1 cellular context compared by ENCODE assay signal in the genomic region with DNA sequence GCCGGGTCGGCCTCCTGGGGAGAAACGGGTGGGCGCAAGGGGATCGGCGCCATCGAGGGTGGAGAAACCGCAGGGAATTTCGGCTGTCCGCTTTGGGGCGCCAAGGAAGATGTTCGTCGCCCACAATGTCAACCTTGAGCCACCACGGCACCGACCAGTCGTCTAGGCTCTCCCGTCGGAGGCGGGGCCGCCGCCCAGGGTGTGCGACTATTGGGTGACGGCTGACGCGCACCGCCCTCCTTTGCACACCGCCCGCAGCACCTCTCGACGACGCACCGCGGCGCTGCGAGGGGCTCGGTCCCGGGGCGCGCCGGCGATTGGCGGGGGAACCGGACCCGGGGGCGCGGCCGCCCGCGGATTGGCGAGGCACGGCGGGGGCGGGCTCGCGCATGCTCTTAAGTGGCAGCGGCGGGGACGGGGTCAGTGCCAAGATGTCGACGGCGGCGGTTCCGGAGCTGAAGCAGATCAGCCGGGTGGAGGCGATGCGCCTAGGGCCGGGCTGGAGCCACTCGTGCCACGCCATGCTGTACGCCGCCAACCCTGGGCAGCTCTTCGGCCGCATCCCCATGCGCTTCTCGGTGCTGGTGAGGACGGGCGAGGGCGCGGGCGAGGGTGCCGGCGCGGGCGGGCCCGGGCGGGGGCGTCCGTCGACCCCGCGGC.
TF ChIP-seq lines count a peak whose summit lies in the region.

TSS of gene NUDT16L1 (plus strand) at position 267 of the 660 bp plus-strand sequence. CDS start at position 432, 165 bp downstream.

TF ChIP-seq in HEK293, 187 proteins besides CTCF, POLR2A, EP300 and RAD21 (continued from another document and continues in another):
- TF ChIP-seq ZNF580 (tag by site-specific recombination; IDR thresholded peaks at IDR 0.05) (no peak), ZEB2 (tag by site-specific recombination; IDR thresholded peaks at IDR 0.05) (peak; percentile 81), ZNF335 (tag by site-specific recombination; conservative IDR thresholded peaks at IDR 0.05) (peak; percentile 7), YY2 (tag by site-specific recombination; IDR thresholded peaks at IDR 0.05) (peak; percentile 20; the same call in 1 of the 2 replicates), ZNF433 (tag by site-specific recombination; IDR thresholded peaks at IDR 0.05; ENCODE audit: low read depth) (no peak), ZNF785 (tag by site-specific recombination; IDR thresholded peaks at IDR 0.05) (no peak), ZNF561 (tag by site-specific recombination; IDR thresholded peaks at IDR 0.05; ENCODE audit: borderline replicate concordance) (peak; percentile 52; the same call in 1 of the 2 replicates), ZNF121 (tag by site-specific recombination; IDR thresholded peaks at IDR 0.05) (no peak), PRDM4 (tag by site-specific recombination; IDR thresholded peaks at IDR 0.05) (no peak), YY1 (tag by site-specific recombination; IDR thresholded peaks at IDR 0.05) (peak; percentile 62; the same call in 1 of the 2 replicates), ZNF768 (tag by site-specific recombination; IDR thresholded peaks at IDR 0.05) (no peak), ZNF138 (tag by site-specific recombination; IDR thresholded peaks at IDR 0.05; ENCODE audit: borderline replicate concordance) (no peak), ZSCAN23 (tag by site-specific recombination; IDR thresholded peaks at IDR 0.05) (no peak), ZNF2 (tag by site-specific recombination; IDR thresholded peaks at IDR 0.05) (no peak), ZNF302 (tag by site-specific recombination; IDR thresholded peaks at IDR 0.05; ENCODE audit: low read depth) (no peak), SP2 (tag by site-specific recombination; IDR thresholded peaks at IDR 0.05) (peak; percentile 90), ZNF175 (tag by site-specific recombination; IDR thresholded peaks at IDR 0.05) (no peak), ZFP69B (tag by site-specific recombination; IDR thresholded peaks at IDR 0.05) (no peak), ZNF571 (tag by site-specific recombination; IDR thresholded peaks at IDR 0.05) (no peak), ZNF624 (tag by site-specific recombination; IDR thresholded peaks at IDR 0.05) (no peak), ZBTB8A (tag by site-specific recombination; IDR thresholded peaks at IDR 0.05) (peak; percentile 75), ZFHX2 (tag by site-specific recombination; conservative IDR thresholded peaks at IDR 0.05) (peak; percentile 8), ZBTB11 (tag by site-specific recombination; conservative IDR thresholded peaks at IDR 0.05; ENCODE audit: low read depth) (no peak), ZNF169 (tag by site-specific recombination; IDR thresholded peaks at IDR 0.05) (no peak), GLI2 (tag by site-specific recombination; IDR thresholded peaks at IDR 0.05; ENCODE audit: borderline replicate concordance, low read depth) (no peak), ZNF24 (tag by site-specific recombination; IDR thresholded peaks at IDR 0.05) (no peak), ZBTB17 (tag by site-specific recombination; IDR thresholded peaks at IDR 0.05) (peak; percentile 55), OVOL3 (tag by site-specific recombination; IDR thresholded peaks at IDR 0.05) (no peak), ZNF830 (tag by site-specific recombination; IDR thresholded peaks at IDR 0.05; ENCODE audit: low read depth) (no peak), ZNF600 (tag by site-specific recombination; IDR thresholded peaks at IDR 0.05) (peak; percentile 65; the same call in 1 of the 2 replicates), ZNF555 (tag by site-specific recombination; conservative IDR thresholded peaks at IDR 0.05) (no peak), HIC1 (tag by site-specific recombination; IDR thresholded peaks at IDR 0.05) (0 out of 2 replicates have a peak, but pooled peaks have one; percentile 11), ZSCAN5A (tag by site-specific recombination; IDR thresholded peaks at IDR 0.05) (no peak), MEIS1 (CRISPR knock-in tag; IDR thresholded peaks at IDR 0.05; ENCODE audit: borderline replicate concordance) (no peak), ZNF747 (tag by site-specific recombination; IDR thresholded peaks at IDR 0.05) (no peak), ZNF626 (tag by site-specific recombination; IDR thresholded peaks at IDR 0.05) (no peak), ZFP3 (tag by site-specific recombination; IDR thresholded peaks at IDR 0.05; ENCODE audit: low read depth) (no peak), ZNF473 (tag by site-specific recombination; IDR thresholded peaks at IDR 0.05) (no peak), BCL6B (tag by site-specific recombination; IDR thresholded peaks at IDR 0.05) (no peak), ZNF629 (tag by site-specific recombination; IDR thresholded peaks at IDR 0.05) (no peak)
- TF ChIP-seq, protein P1, sequence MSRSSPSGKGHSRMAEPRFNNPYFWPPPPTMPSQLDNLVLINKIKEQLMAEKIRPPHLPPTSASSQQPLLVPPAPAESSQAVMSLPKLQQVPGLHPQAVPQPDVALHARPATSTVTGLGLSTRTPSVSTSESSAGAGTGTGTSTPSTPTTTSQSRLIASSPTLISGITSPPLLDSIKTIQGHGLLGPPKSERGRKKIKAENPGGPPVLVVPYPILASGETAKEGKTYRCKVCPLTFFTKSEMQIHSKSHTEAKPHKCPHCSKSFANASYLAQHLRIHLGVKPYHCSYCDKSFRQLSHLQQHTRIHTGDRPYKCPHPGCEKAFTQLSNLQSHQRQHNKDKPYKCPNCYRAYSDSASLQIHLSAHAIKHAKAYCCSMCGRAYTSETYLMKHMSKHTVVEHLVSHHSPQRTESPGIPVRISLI (tag by site-specific recombination; IDR thresholded peaks at IDR 0.05), result no peak
- TF ChIP-seq, protein P2, sequence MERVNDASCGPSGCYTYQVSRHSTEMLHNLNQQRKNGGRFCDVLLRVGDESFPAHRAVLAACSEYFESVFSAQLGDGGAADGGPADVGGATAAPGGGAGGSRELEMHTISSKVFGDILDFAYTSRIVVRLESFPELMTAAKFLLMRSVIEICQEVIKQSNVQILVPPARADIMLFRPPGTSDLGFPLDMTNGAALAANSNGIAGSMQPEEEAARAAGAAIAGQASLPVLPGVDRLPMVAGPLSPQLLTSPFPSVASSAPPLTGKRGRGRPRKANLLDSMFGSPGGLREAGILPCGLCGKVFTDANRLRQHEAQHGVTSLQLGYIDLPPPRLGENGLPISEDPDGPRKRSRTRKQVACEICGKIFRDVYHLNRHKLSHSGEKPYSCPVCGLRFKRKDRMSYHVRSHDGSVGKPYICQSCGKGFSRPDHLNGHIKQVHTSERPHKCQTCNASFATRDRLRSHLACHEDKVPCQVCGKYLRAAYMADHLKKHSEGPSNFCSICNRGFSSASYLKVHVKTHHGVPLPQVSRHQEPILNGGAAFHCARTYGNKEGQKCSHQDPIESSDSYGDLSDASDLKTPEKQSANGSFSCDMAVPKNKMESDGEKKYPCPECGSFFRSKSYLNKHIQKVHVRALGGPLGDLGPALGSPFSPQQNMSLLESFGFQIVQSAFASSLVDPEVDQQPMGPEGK (tag by site-specific recombination; IDR thresholded peaks at IDR 0.05), result no peak; the same call in none of the 2 replicates
- TF ChIP-seq, protein P3, sequence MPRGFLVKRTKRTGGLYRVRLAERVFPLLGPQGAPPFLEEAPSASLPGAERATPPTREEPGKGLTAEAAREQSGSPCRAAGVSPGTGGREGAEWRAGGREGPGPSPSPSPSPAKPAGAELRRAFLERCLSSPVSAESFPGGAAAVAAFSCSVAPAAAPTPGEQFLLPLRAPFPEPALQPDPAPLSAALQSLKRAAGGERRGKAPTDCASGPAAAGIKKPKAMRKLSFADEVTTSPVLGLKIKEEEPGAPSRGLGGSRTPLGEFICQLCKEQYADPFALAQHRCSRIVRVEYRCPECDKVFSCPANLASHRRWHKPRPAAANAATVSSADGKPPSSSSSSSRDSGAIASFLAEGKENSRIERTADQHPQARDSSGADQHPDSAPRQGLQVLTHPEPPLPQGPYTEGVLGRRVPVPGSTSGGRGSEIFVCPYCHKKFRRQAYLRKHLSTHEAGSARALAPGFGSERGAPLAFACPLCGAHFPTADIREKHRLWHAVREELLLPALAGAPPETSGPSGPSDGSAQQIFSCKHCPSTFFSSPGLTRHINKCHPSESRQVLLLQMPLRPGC (tag by site-specific recombination; IDR thresholded peaks at IDR 0.05), result no peak
- TF ChIP-seq, protein P4, sequence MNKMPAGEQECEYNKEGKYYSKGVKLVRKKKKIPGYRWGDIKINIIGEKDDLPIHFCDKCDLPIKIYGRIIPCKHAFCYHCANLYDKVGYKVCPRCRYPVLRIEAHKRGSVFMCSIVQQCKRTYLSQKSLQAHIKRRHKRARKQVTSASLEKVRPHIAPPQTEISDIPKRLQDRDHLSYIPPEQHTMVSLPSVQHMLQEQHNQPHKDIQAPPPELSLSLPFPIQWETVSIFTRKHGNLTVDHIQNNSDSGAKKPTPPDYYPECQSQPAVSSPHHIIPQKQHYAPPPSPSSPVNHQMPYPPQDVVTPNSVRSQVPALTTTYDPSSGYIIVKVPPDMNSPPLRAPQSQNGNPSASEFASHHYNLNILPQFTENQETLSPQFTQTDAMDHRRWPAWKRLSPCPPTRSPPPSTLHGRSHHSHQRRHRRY (tag by site-specific recombination; IDR thresholded peaks at IDR 0.05), result no peak
